In the genomic region with DNA sequence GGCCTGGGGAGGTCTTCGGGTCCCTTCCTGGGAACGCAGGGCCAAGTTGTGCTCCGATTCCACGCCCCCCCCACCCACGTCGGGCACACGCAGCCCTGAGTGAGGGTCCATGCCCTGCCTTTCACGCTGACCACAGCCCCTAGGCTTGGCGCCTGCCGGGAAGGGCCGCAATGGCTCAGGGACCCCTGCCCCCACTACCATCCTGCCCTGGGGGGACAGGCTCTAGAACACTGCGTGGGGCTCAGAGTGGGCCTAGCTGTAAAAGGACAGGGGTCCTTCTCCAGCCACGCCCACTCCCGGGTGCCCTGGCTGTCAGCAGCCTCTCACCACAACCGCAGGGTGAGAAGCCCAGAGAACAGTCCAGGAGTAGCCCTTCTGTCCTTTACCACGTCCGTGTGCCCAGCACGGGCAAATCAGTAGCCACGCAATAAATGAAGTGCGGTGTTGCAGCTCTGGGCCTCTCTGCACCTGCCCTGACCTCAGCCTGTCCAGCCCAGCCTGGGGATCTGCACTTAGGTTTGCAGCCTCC, we compare ENCODE assay signal across 9 cellular contexts. TPM values are rescaled to one million over a fixed set of nuclear protein-coding genes. Genes with fewer than 3 reads are reported as not detected.
DNase-seq lines count a peak whose midpoint lies in the region; ATAC-seq lines count a peak whose summit lies in the region.
"Had no signal": no experiment of that assay in that cellular context is flagged by ENCODE, and none has a peak within 500 bp of the region (broad histone marks: within the 10 kb centered on the region; RNA-seq: fewer than 3 reads in every experiment).

No MANE protein-coding gene starts in this region.

- no peaks in the 10 kb centered on the region for H3K27me3 Mint-ChIP-seq in activated naive CD8-positive, alpha-beta T cell
- H3K27me3 Mint-ChIP-seq in immature natural killer cell (ENCODE audit: low read depth in 3 of 3), result peaks cover 27 to 55% (median 35%) of the 10 kb centered on the region in 3 donors
- H3K27me3 Mint-ChIP-seq in stimulated activated naive B cell treated with anti-CD40 and anti-IgM and Interleukin-4, amounts not matched to agents 10 μg/mL and 1 μg/mL and 100 μg/mL, for 72 hours, result no peaks in the 10 kb centered on the region

- H3K27ac Mint-ChIP-seq in activated naive CD8-positive, alpha-beta T cell, result peak overlapping the region; percentile 86
- peak overlapping the region; percentile 71 to 91 (median 86) for H3K27ac Mint-ChIP-seq in immature natural killer cell
- H3K27ac Mint-ChIP-seq in stimulated activated naive B cell treated with anti-CD40 and anti-IgM and Interleukin-4, amounts not matched to agents 10 μg/mL and 1 μg/mL and 100 μg/mL, for 72 hours, result peak overlapping the region; percentile 57

- peaks cover 2% of the 10 kb centered on the region for H3K36me3 Mint-ChIP-seq in activated naive CD8-positive, alpha-beta T cell
- H3K36me3 Mint-ChIP-seq in immature natural killer cell, result peaks cover 0 to 6% (median 0%) of the 10 kb centered on the region in 3 donors
- no peaks in the 10 kb centered on the region for H3K36me3 Mint-ChIP-seq in stimulated activated naive B cell treated with anti-CD40 and anti-IgM and Interleukin-4, amounts not matched to agents 10 μg/mL and 1 μg/mL and 100 μg/mL, for 72 hours

- in situ Hi-C loops in KBM-7 (cut with MboI; ENCODE audit: low pct_unique_long_range_greater_than_20kb, low sequenced_read_pairs), result no loop called here

- peak overlapping the region; percentile 78 for H3K4me3 Mint-ChIP-seq in activated naive CD8-positive, alpha-beta T cell
- H3K4me3 Mint-ChIP-seq in immature natural killer cell, result peak overlapping the region; percentile 79 to 86 (median 83)
- H3K4me3 Mint-ChIP-seq in stimulated activated naive B cell treated with anti-CD40 and anti-IgM and Interleukin-4, amounts not matched to agents 10 μg/mL and 1 μg/mL and 100 μg/mL, for 72 hours, result peak overlapping the region; percentile 76 to 85

- H3K4me1 Mint-ChIP-seq in activated naive CD8-positive, alpha-beta T cell (ENCODE audit: low read depth), result peaks cover 57% of the 10 kb centered on the region
- H3K4me1 Mint-ChIP-seq in immature natural killer cell, result peaks cover 71 to 92% of the 10 kb centered on the region in 2 donors
- H3K4me1 Mint-ChIP-seq in stimulated activated naive B cell treated with anti-CD40 and anti-IgM and Interleukin-4, amounts not matched to agents 10 μg/mL and 1 μg/mL and 100 μg/mL, for 72 hours, result peaks cover 37 to 63% of the 10 kb centered on the region in 2 donors

- H3K9me3 Mint-ChIP-seq in activated naive CD8-positive, alpha-beta T cell (ENCODE audit: low read depth), result no peaks in the 10 kb centered on the region
- H3K9me3 Mint-ChIP-seq in immature natural killer cell, result no peaks in the 10 kb centered on the region
- no peaks in the 10 kb centered on the region for H3K9me3 Mint-ChIP-seq in stimulated activated naive B cell treated with anti-CD40 and anti-IgM and Interleukin-4, amounts not matched to agents 10 μg/mL and 1 μg/mL and 100 μg/mL, for 72 hours

- no peak for ATAC-seq in stimulated activated naive B cell treated with anti-CD40 and anti-IgM and Interleukin-4, amounts not matched to agents 10 μg/mL and 1 μg/mL and 100 μg/mL, for 72 hours (replicated peaks)

- DNase-seq in NCI-H1417 (lab: John Stamatoyannopoulos, UW) (peak in 2 of 3 experiments; percentile 63 to 68), NCI-H1417 treated with DMSO at 0.1 percent for 48 hours (lab: John Stamatoyannopoulos, UW) (no peak), immature natural killer cell (peak; percentile 49 to 60 (median 50)), midbrain (lab: John Stamatoyannopoulos, UW) (no peak), KBM-7 (no peak), activated gamma-delta T cell treated with Interleukin-2 at 50 U/mL for 16 hours (no peak)
- no peak for DNase-seq in stimulated activated naive B cell treated with anti-CD40 and anti-IgM and Interleukin-4, amounts not matched to agents 10 μg/mL and 1 μg/mL and 100 μg/mL, for 72 hours
- DNase-seq: NCI-H187 treated with DMSO at 0.1 percent for 48 hours had no signal

RNA-seq across cellular contexts. Expression of a gene that starts 9.4 kb away (rescaled TPM):
- 10 to 100 TPM; 19.0 to 40.4 (median 22.4) TPM for polyA plus RNA-seq in immature natural killer cell

Comparison
In these comparisons a context has a peak if more than half of its experiments do, and no peak if none do; other contexts are left out.
1. DNase-seq: peak in NCI-H1417 (2 of 3) and immature natural killer cell (3 of 3); none in NCI-H1417 treated with DMSO at 0.1 percent for 48 hours (single experiment), stimulated activated naive B cell treated with anti-CD40 and anti-IgM and Interleukin-4, amounts not matched to agents 10 μg/mL and 1 μg/mL and 100 μg/mL, for 72 hours (single experiment), midbrain (single experiment), KBM-7 (single experiment) and activated gamma-delta T cell treated with Interleukin-2 at 50 U/mL for 16 hours (single experiment).
2. Peak in every context shown above with its lines, with median percentiles within 50 percentile points of each other: H3K27ac Mint-ChIP-seq and H3K4me3 Mint-ChIP-seq.